Comparison of ENCODE assay signal across 1 cellular context in the genomic region with DNA sequence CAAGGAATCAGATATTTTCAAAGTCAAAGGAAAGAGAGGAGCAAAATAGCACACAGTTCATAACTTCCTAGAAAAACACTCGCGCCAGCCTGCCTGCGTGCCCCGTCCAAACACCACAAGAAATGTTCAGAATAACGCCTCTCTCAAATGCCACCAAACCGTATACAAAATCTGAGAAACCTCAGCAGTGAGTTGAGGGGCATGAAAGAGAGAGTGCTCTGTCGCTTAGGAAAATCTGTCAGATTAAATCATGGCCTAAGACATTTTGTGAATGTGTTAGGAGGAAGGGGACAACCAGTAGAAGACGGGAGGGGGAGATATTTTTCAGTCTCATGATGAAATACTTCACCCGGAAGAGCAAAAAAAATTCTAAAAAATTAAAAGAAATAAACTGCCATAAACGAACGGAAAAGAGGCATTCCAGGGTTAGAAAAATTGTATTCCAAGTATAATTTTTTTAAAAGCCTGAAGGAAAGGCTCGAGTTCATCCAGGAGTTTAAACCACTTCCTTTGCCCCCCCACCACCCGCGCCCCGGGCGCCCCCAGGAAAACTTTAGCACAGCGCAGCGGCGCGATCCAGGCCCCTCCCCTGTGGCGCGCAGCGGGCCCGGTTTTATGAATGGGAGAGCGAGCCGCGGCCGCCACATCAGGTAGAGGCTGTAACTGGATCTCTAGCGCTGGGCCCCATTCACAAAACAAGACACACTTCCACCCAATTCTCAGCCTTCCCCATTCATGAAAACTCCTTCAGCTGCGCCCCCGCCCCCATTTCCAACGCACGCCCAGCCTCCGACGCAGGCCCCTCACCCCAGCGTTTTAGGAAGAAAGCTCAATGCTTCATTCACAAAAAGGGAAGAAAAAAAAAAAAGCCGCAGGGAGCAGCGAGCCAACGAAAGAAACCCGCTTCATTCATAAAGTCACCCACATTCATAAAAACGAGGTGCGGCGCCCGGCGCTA.
TF ChIP-seq lines count a peak whose summit lies in the region.

No MANE protein-coding gene starts in this region.

TF ChIP-seq in HepG2, 621 proteins besides CTCF, POLR2A, EP300 and RAD21 (continued from another document):
- TF ChIP-seq ZFYVE20 (CRISPR knock-in tag; IDR thresholded peaks at IDR 0.05; ENCODE audit: borderline replicate concordance, low read depth) (no peak), ZNF431 (CRISPR knock-in tag; IDR thresholded peaks at IDR 0.05; ENCODE audit: borderline replicate concordance, low read depth) (no peak; the same call in 1 of the 2 replicates), IRF2 (CRISPR knock-in tag; IDR thresholded peaks at IDR 0.05) (0 out of 2 replicates have a peak, but pooled peaks have one; percentile 35), ZNF879 (CRISPR knock-in tag; IDR thresholded peaks at IDR 0.05) (no peak), ZNF343 (CRISPR knock-in tag; IDR thresholded peaks at IDR 0.05) (no peak), KDM2A (CRISPR knock-in tag; IDR thresholded peaks at IDR 0.05; ENCODE audit: borderline replicate concordance, low read depth) (peak; percentile 45; the same call in 1 of the 2 replicates), CREM (IDR thresholded peaks at IDR 0.05) (no peak), CREM (CRISPR knock-in tag; IDR thresholded peaks at IDR 0.05) (no peak), TOPORS (CRISPR knock-in tag; IDR thresholded peaks at IDR 0.05) (no peak), FOXJ3 (CRISPR knock-in tag; IDR thresholded peaks at IDR 0.05; ENCODE audit: borderline replicate concordance) (peak; percentile 17; the same call in 1 of the 2 replicates), MTF2 (CRISPR knock-in tag; IDR thresholded peaks at IDR 0.05; ENCODE audit: borderline replicate concordance) (no peak), ZNF124 (CRISPR knock-in tag; IDR thresholded peaks at IDR 0.05) (no peak), ZFX (CRISPR knock-in tag; IDR thresholded peaks at IDR 0.05; ENCODE audit: low read depth) (peak; percentile 66; the same call in 1 of the 2 replicates), BRD4 (CRISPR knock-in tag; IDR thresholded peaks at IDR 0.05) (0 out of 2 replicates have a peak, but pooled peaks have one; percentile 49), ZNF564 (CRISPR knock-in tag; IDR thresholded peaks at IDR 0.05) (no peak), SMAD3 (CRISPR knock-in tag; IDR thresholded peaks at IDR 0.05) (no peak), FOXA3 (CRISPR knock-in tag; IDR thresholded peaks at IDR 0.05) (peak; percentile 11; the same call in 1 of the 2 replicates), NR2F2 (IDR thresholded peaks at IDR 0.05; ENCODE audit: borderline replicate concordance, low read depth) (no peak), JARID2 (CRISPR knock-in tag; IDR thresholded peaks at IDR 0.05; ENCODE audit: insufficient replicate concordance) (no peak), ZNF556 (CRISPR knock-in tag; IDR thresholded peaks at IDR 0.05; ENCODE audit: borderline replicate concordance) (no peak), MYC (CRISPR knock-in tag; IDR thresholded peaks at IDR 0.05; ENCODE audit: borderline replicate concordance) (peak; percentile 37; the same call in 1 of the 2 replicates), ZNF670 (CRISPR knock-in tag; IDR thresholded peaks at IDR 0.05; ENCODE audit: borderline replicate concordance) (peak; percentile 64; the same call in 1 of the 2 replicates), ZNF331 (CRISPR knock-in tag; IDR thresholded peaks at IDR 0.05) (peak; percentile 60; the same call in 1 of the 2 replicates)
- TF ChIP-seq, protein P1, sequence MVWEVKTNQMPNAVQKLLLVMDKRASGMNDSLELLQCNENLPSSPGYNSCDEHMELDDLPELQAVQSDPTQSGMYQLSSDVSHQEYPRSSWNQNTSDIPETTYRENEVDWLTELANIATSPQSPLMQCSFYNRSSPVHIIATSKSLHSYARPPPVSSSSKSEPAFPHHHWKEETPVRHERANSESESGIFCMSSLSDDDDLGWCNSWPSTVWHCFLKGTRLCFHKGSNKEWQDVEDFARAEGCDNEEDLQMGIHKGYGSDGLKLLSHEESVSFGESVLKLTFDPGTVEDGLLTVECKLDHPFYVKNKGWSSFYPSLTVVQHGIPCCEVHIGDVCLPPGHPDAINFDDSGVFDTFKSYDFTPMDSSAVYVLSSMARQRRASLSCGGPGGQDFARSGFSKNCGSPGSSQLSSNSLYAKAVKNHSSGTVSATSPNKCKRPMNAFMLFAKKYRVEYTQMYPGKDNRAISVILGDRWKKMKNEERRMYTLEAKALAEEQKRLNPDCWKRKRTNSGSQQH (CRISPR knock-in tag; IDR thresholded peaks at IDR 0.05; ENCODE audit: low read depth), result peak; percentile 27; the same call in 1 of the 2 replicates
- TF ChIP-seq, protein P2, sequence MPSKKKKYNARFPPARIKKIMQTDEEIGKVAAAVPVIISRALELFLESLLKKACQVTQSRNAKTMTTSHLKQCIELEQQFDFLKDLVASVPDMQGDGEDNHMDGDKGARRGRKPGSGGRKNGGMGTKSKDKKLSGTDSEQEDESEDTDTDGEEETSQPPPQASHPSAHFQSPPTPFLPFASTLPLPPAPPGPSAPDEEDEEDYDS (CRISPR knock-in tag; IDR thresholded peaks at IDR 0.05), result peak; percentile 55; the same call in 1 of the 2 replicates
- TF ChIP-seq, protein P3, sequence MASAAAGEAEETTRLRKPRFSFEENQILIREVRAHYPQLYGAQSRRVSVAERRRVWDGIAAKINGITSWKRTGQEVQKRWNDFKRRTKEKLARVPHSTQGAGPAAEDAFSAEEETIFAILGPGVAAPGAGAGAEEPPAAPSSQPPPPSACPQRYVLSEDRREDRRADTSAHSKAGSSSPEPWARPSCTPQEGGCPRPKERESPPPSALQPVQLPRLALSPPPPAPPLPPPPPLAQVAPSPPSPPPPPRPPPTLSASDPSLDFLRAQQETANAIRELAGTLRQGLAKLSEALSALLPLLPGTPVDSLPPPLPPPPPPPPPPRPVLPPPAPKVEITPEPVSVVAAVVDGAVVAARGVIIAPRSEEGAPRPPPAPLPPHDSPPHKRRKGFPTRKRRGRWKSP (CRISPR knock-in tag; IDR thresholded peaks at IDR 0.05), result peak; percentile 91; the same call in 1 of the 2 replicates
- TF ChIP-seq, protein P4, sequence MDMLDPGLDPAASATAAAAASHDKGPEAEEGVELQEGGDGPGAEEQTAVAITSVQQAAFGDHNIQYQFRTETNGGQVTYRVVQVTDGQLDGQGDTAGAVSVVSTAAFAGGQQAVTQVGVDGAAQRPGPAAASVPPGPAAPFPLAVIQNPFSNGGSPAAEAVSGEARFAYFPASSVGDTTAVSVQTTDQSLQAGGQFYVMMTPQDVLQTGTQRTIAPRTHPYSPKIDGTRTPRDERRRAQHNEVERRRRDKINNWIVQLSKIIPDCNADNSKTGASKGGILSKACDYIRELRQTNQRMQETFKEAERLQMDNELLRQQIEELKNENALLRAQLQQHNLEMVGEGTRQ (IDR thresholded peaks at IDR 0.05; ENCODE audit: low read depth, low read length), result no peak
- TF ChIP-seq, protein P4 (CRISPR knock-in tag; IDR thresholded peaks at IDR 0.05; ENCODE audit: borderline replicate concordance), result no peak
- TF ChIP-seq, protein P5, sequence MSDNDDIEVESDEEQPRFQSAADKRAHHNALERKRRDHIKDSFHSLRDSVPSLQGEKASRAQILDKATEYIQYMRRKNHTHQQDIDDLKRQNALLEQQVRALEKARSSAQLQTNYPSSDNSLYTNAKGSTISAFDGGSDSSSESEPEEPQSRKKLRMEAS (IDR thresholded peaks at IDR 0.05), result peak; percentile 29; the same call in 1 of the 2 replicates
- TF ChIP-seq, protein P6, sequence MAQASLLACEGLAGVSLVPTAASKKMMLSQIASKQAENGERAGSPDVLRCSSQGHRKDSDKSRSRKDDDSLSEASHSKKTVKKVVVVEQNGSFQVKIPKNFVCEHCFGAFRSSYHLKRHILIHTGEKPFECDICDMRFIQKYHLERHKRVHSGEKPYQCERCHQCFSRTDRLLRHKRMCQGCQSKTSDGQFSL (CRISPR knock-in tag; IDR thresholded peaks at IDR 0.05), result peak; percentile 91
- TF ChIP-seq, protein P7, sequence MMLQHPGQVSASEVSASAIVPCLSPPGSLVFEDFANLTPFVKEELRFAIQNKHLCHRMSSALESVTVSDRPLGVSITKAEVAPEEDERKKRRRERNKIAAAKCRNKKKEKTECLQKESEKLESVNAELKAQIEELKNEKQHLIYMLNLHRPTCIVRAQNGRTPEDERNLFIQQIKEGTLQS (CRISPR knock-in tag; IDR thresholded peaks at IDR 0.05), result no peak
- TF ChIP-seq, protein P8, sequence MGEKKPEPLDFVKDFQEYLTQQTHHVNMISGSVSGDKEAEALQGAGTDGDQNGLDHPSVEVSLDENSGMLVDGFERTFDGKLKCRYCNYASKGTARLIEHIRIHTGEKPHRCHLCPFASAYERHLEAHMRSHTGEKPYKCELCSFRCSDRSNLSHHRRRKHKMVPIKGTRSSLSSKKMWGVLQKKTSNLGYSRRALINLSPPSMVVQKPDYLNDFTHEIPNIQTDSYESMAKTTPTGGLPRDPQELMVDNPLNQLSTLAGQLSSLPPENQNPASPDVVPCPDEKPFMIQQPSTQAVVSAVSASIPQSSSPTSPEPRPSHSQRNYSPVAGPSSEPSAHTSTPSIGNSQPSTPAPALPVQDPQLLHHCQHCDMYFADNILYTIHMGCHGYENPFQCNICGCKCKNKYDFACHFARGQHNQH (CRISPR knock-in tag; IDR thresholded peaks at IDR 0.05), result no peak
